In the genomic region with DNA sequence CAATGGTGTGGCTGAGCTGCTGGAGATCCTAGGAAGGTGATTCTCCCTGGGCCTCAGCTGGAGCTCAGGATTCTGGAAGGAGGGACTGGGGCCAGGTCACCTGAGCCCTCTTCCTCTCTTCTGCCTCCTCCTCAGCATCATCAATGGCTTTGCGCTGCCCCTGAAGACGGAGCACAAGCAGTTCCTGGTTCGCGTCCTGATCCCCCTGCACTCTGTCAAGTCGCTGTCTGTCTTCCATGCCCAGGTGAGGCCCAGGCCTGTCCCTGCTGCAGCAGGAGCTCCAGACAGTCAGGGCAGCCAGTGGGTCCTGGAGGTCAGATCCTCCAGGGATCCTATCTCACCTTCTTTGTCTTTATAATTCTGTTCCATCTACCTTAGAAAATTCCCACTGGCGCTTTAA, we compare ENCODE assay signal across 37 cellular contexts. TPM values are rescaled to one million over a fixed set of nuclear protein-coding genes. Genes with fewer than 3 reads are reported as not detected.
"Had no signal": no experiment of that assay in that cellular context is flagged by ENCODE, and none has a peak within 500 bp of the region (broad histone marks: within the 10 kb centered on the region; RNA-seq: fewer than 3 reads in every experiment).

No MANE protein-coding gene starts in this region.

- H3K27me3 Mint-ChIP-seq: activated CD4-positive, alpha-beta memory T cell treated with anti-CD3 and anti-CD28 coated beads, Interleukin-2, amount 10 ng/mL, durations not matched to agents 7 days and 5 days; activated CD4-positive, alpha-beta T cell treated with anti-CD3 and anti-CD28 coated beads for 36 hours; activated CD4-positive, alpha-beta T cell treated with anti-CD3 and anti-CD28 coated beads, Interleukin-2, amount 10 ng/mL, durations not matched to agents 7 days and 5 days; activated CD8-positive, alpha-beta memory T cell treated with anti-CD3 and anti-CD28 coated beads, Interleukin-2, amount 10 ng/mL, durations not matched to agents 7 days and 5 days; activated naive CD8-positive, alpha-beta T cell treated with anti-CD3 and anti-CD28 coated beads for 36 hours; activated T-cell treated with anti-CD3 and anti-CD28 coated beads, Interleukin-2, amount 50 U/mL, for 24 hours had no signal

- H3K27ac ChIP-seq: adrenal gland, body of pancreas, brain microvascular endothelial cell, breast epithelium, VCaP had no signal

- ATAC-seq: activated CD4-positive, alpha-beta T cell treated with anti-CD3 and anti-CD28 coated beads for 36 hours; activated CD4-positive, CD25-positive, alpha-beta regulatory T cell treated with anti-CD3 and anti-CD28 coated beads, Interleukin-2, amount 50 U/mL, for 24 hours; activated CD8-positive, alpha-beta memory T cell treated with anti-CD3 and anti-CD28 coated beads, Interleukin-2, amount 10 ng/mL, durations not matched to agents 7 days and 5 days; activated CD8-positive, alpha-beta T cell treated with anti-CD3 and anti-CD28 coated beads, Interleukin-2, amount 10 ng/mL, durations not matched to agents 7 days and 5 days; activated naive CD4-positive, alpha-beta T cell treated with anti-CD3 and anti-CD28 coated beads, Interleukin-2, amount 50 U/mL, for 72 hours; body of pancreas had no signal

- H3K4me1 Mint-ChIP-seq: activated CD4-positive, alpha-beta T cell treated with anti-CD3 and anti-CD28 coated beads for 36 hours; activated CD8-positive, alpha-beta memory T cell treated with anti-CD3 and anti-CD28 coated beads, Interleukin-2, amount 10 ng/mL, durations not matched to agents 7 days and 5 days; activated naive CD8-positive, alpha-beta T cell treated with anti-CD3 and anti-CD28 coated beads for 36 hours had no signal

- DNase-seq: activated CD4-positive, alpha-beta memory T cell treated with anti-CD3 and anti-CD28 coated beads, Interleukin-2, amount 10 ng/mL, durations not matched to agents 7 days and 5 days; activated CD4-positive, alpha-beta T cell treated with anti-CD3 and anti-CD28 coated beads for 1 hour; activated CD4-positive, alpha-beta T cell treated with anti-CD3 and anti-CD28 coated beads for 36 hours; activated CD4-positive, alpha-beta T cell treated with anti-CD3 and anti-CD28 coated beads for 48 hours; activated CD4-positive, alpha-beta T cell treated with anti-CD3 and anti-CD28 coated beads, Interleukin-2, amount 10 ng/mL, durations not matched to agents 7 days and 5 days; activated CD4-positive, alpha-beta T cell treated with anti-CD3 and anti-CD28 coated beads, Interleukin-2, amount 50 U/mL, for 48 hours; activated CD4-positive, CD25-positive, alpha-beta regulatory T cell; activated CD8-positive, alpha-beta memory T cell treated with anti-CD3 and anti-CD28 coated beads for 24 hours; activated CD8-positive, alpha-beta memory T cell treated with anti-CD3 and anti-CD28 coated beads, Interleukin-2, amount 10 ng/mL, durations not matched to agents 7 days and 5 days; activated CD8-positive, alpha-beta memory T cell treated with anti-CD3 and anti-CD28 coated beads, Interleukin-2, amount 50 U/mL, for 48 hours; activated CD8-positive, alpha-beta T cell treated with anti-CD3 and anti-CD28 coated beads, Interleukin-2, amount 10 ng/mL, durations not matched to agents 7 days and 5 days; activated gamma-delta T cell; activated naive CD4-positive, alpha-beta T cell treated with anti-CD3 and anti-CD28 coated beads, Interleukin-2, amount 50 U/mL, for 16 hours; activated naive CD4-positive, alpha-beta T cell treated with Interleukin-2 at 50 U/mL for 16 hours; activated naive CD8-positive, alpha-beta T cell treated with anti-CD3 and anti-CD28 coated beads for 36 hours; activated T-cell treated with anti-CD3 and anti-CD28 coated beads, Interleukin-2, amount 50 U/mL, for 24 hours; activated T-cell treated with anti-CD3 and anti-CD28 coated beads, Interleukin-2, amount 50 U/mL, for 48 hours; adrenal gland; amniotic stem cell; aorta; body of pancreas; brain microvascular endothelial cell; central memory CD4-positive, alpha-beta T cell; T-helper 1 cell; T-helper 2 cell; T-helper 9 cell had no signal

- FAIRE-seq: astrocyte, TTC549 had no signal

- H3K27ac Mint-ChIP-seq: activated CD4-positive, alpha-beta memory T cell treated with anti-CD3 and anti-CD28 coated beads, Interleukin-2, amount 10 ng/mL, durations not matched to agents 7 days and 5 days; activated CD4-positive, alpha-beta T cell treated with anti-CD3 and anti-CD28 coated beads for 36 hours; activated CD4-positive, alpha-beta T cell treated with anti-CD3 and anti-CD28 coated beads, Interleukin-2, amount 10 ng/mL, durations not matched to agents 7 days and 5 days; activated CD8-positive, alpha-beta memory T cell treated with anti-CD3 and anti-CD28 coated beads, Interleukin-2, amount 10 ng/mL, durations not matched to agents 7 days and 5 days; activated CD8-positive, alpha-beta T cell treated with anti-CD3 and anti-CD28 coated beads, Interleukin-2, amount 10 ng/mL, durations not matched to agents 7 days and 5 days; activated naive CD4-positive, alpha-beta T cell treated with anti-CD3 and anti-CD28 coated beads, Interleukin-2, amount 50 U/mL, for 72 hours; activated naive CD8-positive, alpha-beta T cell treated with anti-CD3 and anti-CD28 coated beads for 36 hours; activated T-cell treated with anti-CD3 and anti-CD28 coated beads, Interleukin-2, amount 50 U/mL, for 24 hours; activated T-helper 2 cell treated with anti-CD3 and anti-CD28 coated beads, Interferon-gamma antibody, Interleukin-2, Interleukin-4, amounts not matched to agents 10 μg/mL and 5 μg/mL and 100 μg/mL, durations not matched to agents 14 hours and 24 hours and 36 hours; T-helper 1 cell treated with Interleukin-12 subunit alpha and Interleukin-12 subunit beta and Interleukin-4 antibody, amounts not matched to agents 30 μg/mL and 1 μg/mL, for 36 hours; T-helper 2 cell treated with Interferon-gamma antibody and Interleukin-4, amounts not matched to agents 5 μg/mL and 100 μg/mL, for 36 hours had no signal

- H3K9me3 Mint-ChIP-seq: activated CD4-positive, alpha-beta memory T cell treated with anti-CD3 and anti-CD28 coated beads, Interleukin-2, amount 10 ng/mL, durations not matched to agents 7 days and 5 days; activated CD4-positive, alpha-beta T cell treated with anti-CD3 and anti-CD28 coated beads, Interleukin-2, amount 10 ng/mL, durations not matched to agents 7 days and 5 days; activated naive CD4-positive, alpha-beta T cell treated with anti-CD3 and anti-CD28 coated beads, Interleukin-2, amount 50 U/mL, for 72 hours; activated naive CD8-positive, alpha-beta T cell treated with anti-CD3 and anti-CD28 coated beads for 36 hours; activated T-cell treated with anti-CD3 and anti-CD28 coated beads, Interleukin-2, amount 50 U/mL, for 24 hours; activated T-helper 2 cell treated with anti-CD3 and anti-CD28 coated beads, Interferon-gamma antibody, Interleukin-2, Interleukin-4, amounts not matched to agents 10 μg/mL and 5 μg/mL and 100 μg/mL, durations not matched to agents 14 hours and 24 hours and 36 hours; T-helper 1 cell treated with Interleukin-12 subunit alpha and Interleukin-12 subunit beta and Interleukin-4 antibody, amounts not matched to agents 30 μg/mL and 1 μg/mL, for 36 hours; T-helper 2 cell treated with Interferon-gamma antibody and Interleukin-4, amounts not matched to agents 5 μg/mL and 100 μg/mL, for 36 hours had no signal

- H3K4me3 Mint-ChIP-seq: activated CD4-positive, alpha-beta memory T cell treated with anti-CD3 and anti-CD28 coated beads, Interleukin-2, amount 10 ng/mL, durations not matched to agents 7 days and 5 days; activated CD4-positive, alpha-beta T cell treated with anti-CD3 and anti-CD28 coated beads for 36 hours; activated CD4-positive, alpha-beta T cell treated with anti-CD3 and anti-CD28 coated beads, Interleukin-2, amount 10 ng/mL, durations not matched to agents 7 days and 5 days; activated CD8-positive, alpha-beta memory T cell treated with anti-CD3 and anti-CD28 coated beads, Interleukin-2, amount 10 ng/mL, durations not matched to agents 7 days and 5 days; activated CD8-positive, alpha-beta T cell treated with anti-CD3 and anti-CD28 coated beads, Interleukin-2, amount 10 ng/mL, durations not matched to agents 7 days and 5 days; activated naive CD8-positive, alpha-beta T cell treated with anti-CD3 and anti-CD28 coated beads for 36 hours; activated T-cell treated with anti-CD3 and anti-CD28 coated beads, Interleukin-2, amount 50 U/mL, for 24 hours; T-helper 1 cell treated with Interleukin-12 subunit alpha and Interleukin-12 subunit beta and Interleukin-4 antibody, amounts not matched to agents 30 μg/mL and 1 μg/mL, for 36 hours; T-helper 2 cell treated with Interferon-gamma antibody and Interleukin-4, amounts not matched to agents 5 μg/mL and 100 μg/mL, for 36 hours had no signal

- H3K36me3 Mint-ChIP-seq: activated CD8-positive, alpha-beta memory T cell treated with anti-CD3 and anti-CD28 coated beads, Interleukin-2, amount 10 ng/mL, durations not matched to agents 7 days and 5 days; activated naive CD4-positive, alpha-beta T cell treated with anti-CD3 and anti-CD28 coated beads, Interleukin-2, amount 50 U/mL, for 72 hours had no signal

- H3K27me3 ChIP-seq: adrenal gland, body of pancreas, brain microvascular endothelial cell, breast epithelium had no signal

- H3K9me3 ChIP-seq: adrenal gland, body of pancreas, breast epithelium had no signal

- H3K4me3 ChIP-seq: adrenal gland, body of pancreas, breast epithelium had no signal

RNA-seq across cellular contexts. Expression of a gene that starts 5.3 kb away (rescaled TPM):
- total RNA-seq: activated CD4-positive, alpha-beta memory T cell treated with anti-CD3 and anti-CD28 coated beads, Interleukin-2, amount 10 ng/mL, durations not matched to agents 7 days and 5 days; activated CD4-positive, alpha-beta T cell treated with anti-CD3 and anti-CD28 coated beads, Interleukin-2, amount 10 ng/mL, durations not matched to agents 7 days and 5 days; activated CD8-positive, alpha-beta memory T cell treated with anti-CD3 and anti-CD28 coated beads, Interleukin-2, amount 10 ng/mL, durations not matched to agents 7 days and 5 days; activated CD8-positive, alpha-beta T cell treated with anti-CD3 and anti-CD28 coated beads, Interleukin-2, amount 10 ng/mL, durations not matched to agents 7 days and 5 days; activated naive CD4-positive, alpha-beta T cell treated with anti-CD3 and anti-CD28 coated beads, Interleukin-2, amount 50 U/mL, for 72 hours; activated naive CD8-positive, alpha-beta T cell treated with anti-CD3 and anti-CD28 coated beads for 36 hours; activated T-helper 2 cell treated with anti-CD3 and anti-CD28 coated beads, Interferon-gamma antibody, Interleukin-2, Interleukin-4, amounts not matched to agents 10 μg/mL and 5 μg/mL and 100 μg/mL, durations not matched to agents 14 hours and 24 hours and 36 hours; adrenal gland; aorta; astrocyte; breast epithelium; cardiac septum; cerebellum had no signal

RNA-seq across cellular contexts. Expression of a gene that starts 41.6 kb away (rescaled TPM):
- total RNA-seq: activated CD8-positive, alpha-beta memory T cell treated with anti-CD3 and anti-CD28 coated beads, Interleukin-2, amount 10 ng/mL, durations not matched to agents 7 days and 5 days; activated CD8-positive, alpha-beta T cell treated with anti-CD3 and anti-CD28 coated beads, Interleukin-2, amount 10 ng/mL, durations not matched to agents 7 days and 5 days; activated T-helper 2 cell treated with anti-CD3 and anti-CD28 coated beads, Interferon-gamma antibody, Interleukin-2, Interleukin-4, amounts not matched to agents 10 μg/mL and 5 μg/mL and 100 μg/mL, durations not matched to agents 14 hours and 24 hours and 36 hours; adrenal gland; aorta; astrocyte; breast epithelium; cardiac septum; cerebellum had no signal
- polyA plus RNA-seq: aorta had no signal
